In genomic region chr5:80609692-80610091, GRCh38 we compare ENCODE assay signal across 12 cellular contexts. TPM values are rescaled to one million over a fixed set of nuclear protein-coding genes. Genes with fewer than 3 reads are reported as not detected.
"Had no signal": no experiment of that assay in that cellular context is flagged by ENCODE, and none has a peak within 500 bp of the region (broad histone marks: within the 10 kb centered on the region; RNA-seq: fewer than 3 reads in every experiment).

No MANE protein-coding gene starts in this region.

- FAIRE-seq: H1, H54 had no signal

- H3K36me3 ChIP-seq: HAP-1 had no signal

- H3K4me3 ChIP-seq: GM23248, GM23338, HAP-1 had no signal

- DNase-seq: GM23248, GOT3, H7, H9, HCEC 1CT, HFFc6 had no signal

- H3K9me3 ChIP-seq: HAP-1 had no signal

- H3K4me2 ChIP-seq: GM23338 had no signal

- H3K27ac ChIP-seq: GM23248 had no signal

- ATAC-seq: GM23338, HCT116 had no signal

- H2AFZ ChIP-seq: GM23248, GM23338 had no signal

- H3K9ac ChIP-seq: GM23248 had no signal

RNA-seq across cellular contexts. Expression of gene ANKRD34B, which starts 39.6 kb away (rescaled TPM):
- total RNA-seq: GM23248, H4, HFFc6 had no signal
- polyA plus RNA-seq: GM23248 had no signal
